ENCODE assay signal across 23 cellular contexts in genomic region chr3:185857208-185857607, GRCh38.
"Had no signal": no experiment of that assay in that cellular context is flagged by ENCODE, and none has a peak within 500 bp of the region (broad histone marks: within the 10 kb centered on the region; RNA-seq: fewer than 3 reads in every experiment).

No MANE protein-coding gene starts in this region.

- H3K4me3 Mint-ChIP-seq: mesothelial cell of epicardium, naive B cell had no signal

- H3K27me3 ChIP-seq: esophagus muscularis mucosa, foreskin keratinocyte, gastrocnemius medialis, heart right ventricle, left lung had no signal

- H3K4me3 ChIP-seq: coronary artery, dorsolateral prefrontal cortex, esophagus muscularis mucosa, gastrocnemius medialis, heart right ventricle, left lung, lower lobe of right lung, mucosa of descending colon had no signal

- H3K27ac Mint-ChIP-seq: mesothelial cell of epicardium, naive B cell had no signal

- H3K36me3 ChIP-seq: esophagus muscularis mucosa, gastrocnemius medialis, heart right ventricle, left lung, lower lobe of right lung had no signal

- H3K4me1 ChIP-seq: esophagus muscularis mucosa, foreskin keratinocyte, gastrocnemius medialis, heart right ventricle, left lung, lower lobe of right lung had no signal

- FAIRE-seq: colon, endothelial cell of umbilical vein, islet of Langerhans, keratinocyte had no signal

- DNase-seq: dermis blood vessel endothelial cell; dorsolateral prefrontal cortex; effector CD4-positive, alpha-beta T cell; effector memory CD4-positive, alpha-beta T cell; foreskin keratinocyte; gastrocnemius medialis; glutamatergic neuron; heart right ventricle; hippocampal formation; left cardiac atrium; left lung; left ventricle myocardium superior; lower lobe of right lung; mesenchymal stem cell; mucosa of descending colon; naive B cell had no signal

- ATAC-seq: foreskin keratinocyte, gastrocnemius medialis, heart right ventricle, left cardiac atrium, left lung, left ventricle myocardium superior, lower lobe of right lung, mucosa of descending colon had no signal

- H3K27ac ChIP-seq: coronary artery, dorsolateral prefrontal cortex, esophagus muscularis mucosa, foreskin keratinocyte, gastrocnemius medialis, heart right ventricle, left lung, lower lobe of right lung had no signal

- H3K4me1 Mint-ChIP-seq: mesothelial cell of epicardium, naive B cell had no signal
